Comparison of ENCODE assay signal across 1 cellular context in genomic region chr13:20903164-20903475, GRCh38.
TF ChIP-seq lines count a peak whose summit lies in the region.

No MANE protein-coding gene starts in this region.

TF ChIP-seq in HCT116, 20 proteins besides CTCF, POLR2A, EP300 and RAD21 (continued from another document):
- TF ChIP-seq ATF3 (IDR thresholded peaks at IDR 0.05): no peak
- TF ChIP-seq CBX3 (IDR thresholded peaks at IDR 0.05; ENCODE audit: low read depth): no peak
- TF ChIP-seq SP1 (IDR thresholded peaks at IDR 0.05; ENCODE audit: low read depth): no peak
- TF ChIP-seq ZFX (IDR thresholded peaks at IDR 0.05): no peak
- TF ChIP-seq MAX (IDR thresholded peaks at IDR 0.05): no peak
- no peak for TF ChIP-seq FOSL1 (IDR thresholded peaks at IDR 0.05; ENCODE audit: low read depth)
- TF ChIP-seq EZH2 (IDR thresholded peaks at IDR 0.05): no peak
- no peak for TF ChIP-seq EZH2phosphoT487 (IDR thresholded peaks at IDR 0.05; ENCODE audit: borderline replicate concordance)
- TF ChIP-seq SRF (IDR thresholded peaks at IDR 0.05; ENCODE audit: low read depth): no peak
- no peak for TF ChIP-seq SIN3A (IDR thresholded peaks at IDR 0.05; ENCODE audit: low read depth)
- TF ChIP-seq TCF7L2 (IDR thresholded peaks at IDR 0.05; ENCODE audit: borderline replicate concordance, extremely low read depth, insufficient read depth, insufficient read length): no peak
- no peak for TF ChIP-seq CEBPB (IDR thresholded peaks at IDR 0.05; ENCODE audit: low read depth)
